18 cellular contexts compared by ENCODE assay signal in the genomic region with DNA sequence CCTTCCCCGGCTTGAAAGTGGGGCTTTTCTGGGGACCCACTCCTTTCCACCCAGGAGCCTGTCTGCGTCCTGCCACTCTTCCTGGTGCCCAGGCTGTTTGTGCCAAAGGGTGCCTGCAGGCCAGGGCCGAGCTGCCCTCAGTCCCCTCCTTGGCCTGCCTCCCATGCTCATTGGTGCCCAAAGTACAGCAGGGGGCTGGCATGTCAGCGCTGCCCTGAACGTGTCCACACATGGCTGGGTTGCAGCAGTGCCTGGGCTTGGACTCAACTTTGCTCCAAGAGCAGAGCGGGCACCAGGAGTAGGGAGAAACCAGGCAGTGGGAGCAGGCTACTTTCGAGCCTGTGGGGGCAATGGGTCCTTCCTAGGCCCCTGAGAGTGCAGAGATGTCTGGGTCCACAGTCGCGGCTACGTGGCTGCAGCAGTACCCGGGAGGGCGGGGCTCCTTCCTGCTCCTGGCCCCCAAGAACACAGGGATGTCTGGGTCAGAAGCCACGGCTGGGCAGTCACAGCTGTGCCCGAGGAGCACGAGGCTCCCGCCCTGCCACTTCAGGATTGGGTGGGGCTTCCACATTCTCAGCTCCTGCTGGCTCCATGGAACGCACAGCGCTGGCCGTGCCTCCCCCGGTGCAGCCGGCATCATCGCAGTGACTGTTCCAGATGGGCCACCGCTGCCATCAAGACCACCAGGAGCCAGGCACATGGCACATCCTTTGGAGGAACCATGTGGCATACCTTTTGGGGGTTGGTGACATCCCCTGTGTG. TPM values are rescaled to one million over a fixed set of nuclear protein-coding genes. Genes with fewer than 3 reads are reported as not detected.
"Had no signal": no experiment of that assay in that cellular context is flagged by ENCODE, and none has a peak within 500 bp of the region (broad histone marks: within the 10 kb centered on the region; RNA-seq: fewer than 3 reads in every experiment).

No MANE protein-coding gene starts in this region.

- DNase-seq: activated CD4-positive, alpha-beta memory T cell treated with anti-CD3 and anti-CD28 coated beads for 36 hours; activated CD8-positive, alpha-beta memory T cell treated with anti-CD3 and anti-CD28 coated beads, Interleukin-2, amount 10 ng/mL, durations not matched to agents 7 days and 5 days; activated T-cell treated with anti-CD3 and anti-CD28 coated beads, Interleukin-2, amount 50 U/mL, for 1 hour; adrenal gland; dorsolateral prefrontal cortex; pancreas; WERI-Rb-1 had no signal

- H3K4me1 ChIP-seq: adrenal gland, pancreas, vagina had no signal

- H3K36me3 ChIP-seq: adrenal gland, esophagus muscularis mucosa, pancreas, vagina had no signal

- H3K27me3 Mint-ChIP-seq: activated naive CD4-positive, alpha-beta T cell treated with anti-CD3 and anti-CD28 coated beads, Interleukin-2, amount 50 U/mL, for 24 hours; stimulated activated memory B cell treated with anti-CD40 and anti-IgM and Interleukin-4, amounts not matched to agents 10 μg/mL and 1 μg/mL and 100 μg/mL, for 72 hours had no signal

- H3K27ac Mint-ChIP-seq: activated CD4-positive, alpha-beta memory T cell treated with anti-CD3 and anti-CD28 coated beads for 36 hours; activated CD8-positive, alpha-beta memory T cell treated with anti-CD3 and anti-CD28 coated beads, Interleukin-2, amount 10 ng/mL, durations not matched to agents 7 days and 5 days; activated naive CD4-positive, alpha-beta T cell treated with anti-CD3 and anti-CD28 coated beads, Interleukin-2, amount 50 U/mL, for 24 hours; mesothelial cell of epicardium; stimulated activated memory B cell treated with anti-CD40 and anti-IgM and Interleukin-4, amounts not matched to agents 10 μg/mL and 1 μg/mL and 100 μg/mL, for 72 hours; T-helper 1 cell treated with Interleukin-12 subunit alpha and Interleukin-12 subunit beta and Interleukin-4 antibody, amounts not matched to agents 30 μg/mL and 1 μg/mL, for 36 hours had no signal

- H3K79me2 ChIP-seq: hepatocyte had no signal

- ATAC-seq: activated CD8-positive, alpha-beta memory T cell treated with anti-CD3 and anti-CD28 coated beads, Interleukin-2, amount 10 ng/mL, durations not matched to agents 7 days and 5 days; pancreas; stimulated activated memory B cell treated with anti-CD40 and anti-IgM and Interleukin-4, amounts not matched to agents 10 μg/mL and 1 μg/mL and 100 μg/mL, for 72 hours had no signal

- FAIRE-seq: pancreas had no signal

- H3K4me1 Mint-ChIP-seq: activated CD8-positive, alpha-beta memory T cell treated with anti-CD3 and anti-CD28 coated beads, Interleukin-2, amount 10 ng/mL, durations not matched to agents 7 days and 5 days; activated naive CD4-positive, alpha-beta T cell treated with anti-CD3 and anti-CD28 coated beads, Interleukin-2, amount 50 U/mL, for 24 hours had no signal

- H2AFZ ChIP-seq: hepatocyte had no signal

- H3K4me3 ChIP-seq: adrenal gland, dorsolateral prefrontal cortex, esophagus muscularis mucosa, hepatocyte, pancreas, vagina had no signal

- H3K9me3 Mint-ChIP-seq: activated CD4-positive, alpha-beta memory T cell treated with anti-CD3 and anti-CD28 coated beads for 36 hours; activated naive CD4-positive, alpha-beta T cell treated with anti-CD3 and anti-CD28 coated beads, Interleukin-2, amount 50 U/mL, for 24 hours; activated T-helper 2 cell treated with anti-CD3 and anti-CD28 coated beads, Interferon-gamma antibody, Interleukin-2, Interleukin-4, amounts not matched to agents 10 μg/mL and 5 μg/mL and 100 μg/mL, durations not matched to agents 14 hours and 24 hours and 36 hours; stimulated activated memory B cell treated with anti-CD40 and anti-IgM and Interleukin-4, amounts not matched to agents 10 μg/mL and 1 μg/mL and 100 μg/mL, for 72 hours; T-helper 1 cell treated with Interleukin-12 subunit alpha and Interleukin-12 subunit beta and Interleukin-4 antibody, amounts not matched to agents 30 μg/mL and 1 μg/mL, for 36 hours had no signal

- H3K4me3 Mint-ChIP-seq: activated CD4-positive, alpha-beta memory T cell treated with anti-CD3 and anti-CD28 coated beads for 36 hours; activated CD8-positive, alpha-beta memory T cell treated with anti-CD3 and anti-CD28 coated beads, Interleukin-2, amount 10 ng/mL, durations not matched to agents 7 days and 5 days; activated naive CD4-positive, alpha-beta T cell treated with anti-CD3 and anti-CD28 coated beads, Interleukin-2, amount 50 U/mL, for 24 hours; mesothelial cell of epicardium; stimulated activated memory B cell treated with anti-CD40 and anti-IgM and Interleukin-4, amounts not matched to agents 10 μg/mL and 1 μg/mL and 100 μg/mL, for 72 hours; T-helper 1 cell treated with Interleukin-12 subunit alpha and Interleukin-12 subunit beta and Interleukin-4 antibody, amounts not matched to agents 30 μg/mL and 1 μg/mL, for 36 hours had no signal

- H3K27ac ChIP-seq: adrenal gland, hepatocyte, pancreas, vagina, WERI-Rb-1 had no signal

- H3K27me3 ChIP-seq: adrenal gland, dorsolateral prefrontal cortex, esophagus muscularis mucosa, hepatocyte, pancreas, vagina had no signal

- H3K9me3 ChIP-seq: adrenal gland, esophagus muscularis mucosa, pancreas, vagina had no signal

- H3K36me3 Mint-ChIP-seq: activated CD4-positive, alpha-beta memory T cell treated with anti-CD3 and anti-CD28 coated beads for 36 hours had no signal

- H3K4me2 ChIP-seq: hepatocyte had no signal

RNA-seq across cellular contexts. Expression of gene CLDN20, which starts 50.0 kb away (rescaled TPM):
- total RNA-seq: activated CD4-positive, alpha-beta memory T cell treated with anti-CD3 and anti-CD28 coated beads for 36 hours; activated CD8-positive, alpha-beta memory T cell treated with anti-CD3 and anti-CD28 coated beads, Interleukin-2, amount 10 ng/mL, durations not matched to agents 7 days and 5 days; adrenal gland; cardiac septum; esophagus muscularis mucosa; glomerular endothelial cell; hepatocyte; mesothelial cell of epicardium; pancreas; vagina had no signal
- polyA plus RNA-seq: adrenal gland, thymus had no signal
